Comparison of ENCODE assay signal across 20 cellular contexts in the genomic region with DNA sequence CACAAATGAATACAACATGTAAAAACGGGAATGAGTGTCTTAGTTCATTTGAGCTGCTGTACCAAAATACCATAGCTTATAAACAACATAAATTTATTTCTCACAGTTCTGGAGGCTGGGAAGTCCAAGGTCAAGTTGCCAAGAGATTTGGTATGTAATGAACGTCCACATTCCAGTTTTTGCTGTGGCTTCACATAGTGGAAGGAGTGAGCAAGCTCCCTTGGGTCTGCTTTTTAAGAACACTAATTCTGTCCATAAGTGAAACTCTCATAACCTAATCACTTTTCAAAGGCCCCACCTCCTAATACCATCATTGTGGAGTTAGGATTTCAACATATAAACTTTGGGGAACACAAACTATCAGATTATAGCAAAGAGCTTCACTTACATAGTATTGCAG.
DNase-seq lines count a peak whose midpoint lies in the region; ATAC-seq and TF ChIP-seq lines count a peak whose summit lies in the region.
"Had no signal": no experiment of that assay in that cellular context is flagged by ENCODE, and none has a peak within 500 bp of the region (broad histone marks: within the 10 kb centered on the region; RNA-seq: fewer than 3 reads in every experiment).

No MANE protein-coding gene starts in this region.

- TF ChIP-seq CTCF in AG10803 (conservative IDR thresholded peaks at IDR 0.05; ENCODE audit: low read length) = no peak
- TF ChIP-seq CTCF in choroid plexus epithelial cell (conservative IDR thresholded peaks at IDR 0.05; ENCODE audit: low read depth, low read length) = no peak
- TF ChIP-seq CTCF in fibroblast of mammary gland (conservative IDR thresholded peaks at IDR 0.05; ENCODE audit: control insufficient read depth, insufficient read depth, low read depth, low read length) = no peak

- H3K36me3 ChIP-seq in mesenchymal stem cell (ENCODE audit: control insufficient read depth in 1 of 2, insufficient read depth in 2 of 2, low read depth in 1 of 2, low read length in 2 of 2) = no peaks in the 10 kb centered on the region
- H3K36me3 ChIP-seq: BE2C; BLaER1 treated with 17β-estradiol and CSF1 and Interleukin-3, amounts not matched to agents 10 nM and 100 nM had no signal

- no peak overlapping the region for H3K27ac ChIP-seq in mesenchymal stem cell (ENCODE audit: low read length, poor library complexity, severe bottlenecking)
- H3K27ac ChIP-seq: 22Rv1; BLaER1 treated with 17β-estradiol and CSF1 and Interleukin-3, amounts not matched to agents 10 nM and 100 nM had no signal

- H2BK12ac ChIP-seq in mesenchymal stem cell (ENCODE audit: low read length in 2 of 2) = no peak overlapping the region

- no peak overlapping the region for H3K9ac ChIP-seq in mesenchymal stem cell (ENCODE audit: low read length)
- H3K9ac ChIP-seq: BLaER1 treated with 17β-estradiol and CSF1 and Interleukin-3, amounts not matched to agents 10 nM and 100 nM had no signal

- no peak overlapping the region for H3K4me3 Mint-ChIP-seq in natural killer cell treated with Interleukin-12 subunit alpha and Interleukin-12 subunit beta and Interleukin-15 and Interleukin-18, amount 100 ng/mL, for 72 hours
- H3K4me3 Mint-ChIP-seq: CD14-positive monocyte; CD4-positive, alpha-beta T cell; CD8-positive, alpha-beta memory T cell had no signal

- no peak overlapping the region for H4K91ac ChIP-seq in mesenchymal stem cell (ENCODE audit: low read length)

- no peak overlapping the region for H2AFZ ChIP-seq in mesenchymal stem cell (ENCODE audit: low read depth, low read length)

- H3K9me3 Mint-ChIP-seq in natural killer cell treated with Interleukin-12 subunit alpha and Interleukin-12 subunit beta and Interleukin-15 and Interleukin-18, amount 100 ng/mL, for 72 hours = no peaks in the 10 kb centered on the region

- ATAC-seq in natural killer cell treated with Interleukin-12 subunit alpha and Interleukin-12 subunit beta and Interleukin-15 and Interleukin-18, amount 100 ng/mL, for 72 hours = no peak

- H3K4me1 Mint-ChIP-seq in natural killer cell treated with Interleukin-12 subunit alpha and Interleukin-12 subunit beta and Interleukin-15 and Interleukin-18, amount 100 ng/mL, for 72 hours (ENCODE audit: low read depth in 2 of 2) = no peaks in the 10 kb centered on the region
- H3K4me1 Mint-ChIP-seq: CD14-positive monocyte; CD8-positive, alpha-beta memory T cell had no signal

- H3K27me3 Mint-ChIP-seq in natural killer cell treated with Interleukin-12 subunit alpha and Interleukin-12 subunit beta and Interleukin-15 and Interleukin-18, amount 100 ng/mL, for 72 hours = peaks cover 2 to 6% of the 10 kb centered on the region in 2 donors
- H3K27me3 Mint-ChIP-seq: CD4-positive, alpha-beta T cell; CD8-positive, alpha-beta memory T cell had no signal

- no peak overlapping the region for H3K4me3 ChIP-seq in AG10803 (ENCODE audit: low read length)
- H3K4me3 ChIP-seq in choroid plexus epithelial cell (ENCODE audit: low read depth, low read length) = no peak overlapping the region
- H3K4me3 ChIP-seq in fibroblast of mammary gland (ENCODE audit: control insufficient read depth, low read depth, low read length) = no peak overlapping the region
- no peak overlapping the region for H3K4me3 ChIP-seq in mesenchymal stem cell (ENCODE audit: insufficient read depth in 1 of 2, low read depth in 1 of 2, low read length in 2 of 2)
- H3K4me3 ChIP-seq: BLaER1 treated with 17β-estradiol and CSF1 and Interleukin-3, amounts not matched to agents 10 nM and 100 nM had no signal

- H3K27ac Mint-ChIP-seq in natural killer cell treated with Interleukin-12 subunit alpha and Interleukin-12 subunit beta and Interleukin-15 and Interleukin-18, amount 100 ng/mL, for 72 hours = no peak overlapping the region
- H3K27ac Mint-ChIP-seq: CD14-positive monocyte; CD4-positive, alpha-beta T cell; CD8-positive, alpha-beta memory T cell had no signal

- H3K4me1 ChIP-seq in mesenchymal stem cell (ENCODE audit: control insufficient read depth, insufficient read depth, low read depth, low read length) = no peaks in the 10 kb centered on the region
- H3K4me1 ChIP-seq: BE2C; BLaER1 treated with 17β-estradiol and CSF1 and Interleukin-3, amounts not matched to agents 10 nM and 100 nM had no signal

- H2BK15ac ChIP-seq in mesenchymal stem cell (ENCODE audit: low read depth, poor library complexity, severe bottlenecking) = no peak overlapping the region

- H2BK5ac ChIP-seq in mesenchymal stem cell (ENCODE audit: low read depth, low read length, poor library complexity, severe bottlenecking) = no peak overlapping the region

- 40% methylated on average over 1 of the region's 2 CpGs for WGBS in mesenchymal stem cell

- H3K27me3 ChIP-seq in mesenchymal stem cell (ENCODE audit: control insufficient read depth in 1 of 2, insufficient read depth in 1 of 2, low read length in 2 of 2) = no peaks in the 10 kb centered on the region
- H3K27me3 ChIP-seq: BE2C; BLaER1 treated with 17β-estradiol and CSF1 and Interleukin-3, amounts not matched to agents 10 nM and 100 nM had no signal

- no peaks in the 10 kb centered on the region for H3K9me3 ChIP-seq in mesenchymal stem cell (ENCODE audit: control insufficient read depth, low read length)
- H3K9me3 ChIP-seq: BE2C; BLaER1 treated with 17β-estradiol and CSF1 and Interleukin-3, amounts not matched to agents 10 nM and 100 nM had no signal

- H3K36me3 Mint-ChIP-seq in natural killer cell treated with Interleukin-12 subunit alpha and Interleukin-12 subunit beta and Interleukin-15 and Interleukin-18, amount 100 ng/mL, for 72 hours = peaks cover 6% of the 10 kb centered on the region
- H3K36me3 Mint-ChIP-seq: CD14-positive monocyte; CD8-positive, alpha-beta memory T cell had no signal

- no peak overlapping the region for H2AK5ac ChIP-seq in mesenchymal stem cell (ENCODE audit: low read length, severe bottlenecking)

- H3K18ac ChIP-seq in mesenchymal stem cell (ENCODE audit: low read depth in 1 of 2, low read length in 2 of 2) = no peak overlapping the region

- no peak overlapping the region for H3K4ac ChIP-seq in mesenchymal stem cell (ENCODE audit: low read depth in 1 of 2, low read length in 2 of 2)

- H2BK120ac ChIP-seq in mesenchymal stem cell (ENCODE audit: low read depth, low read length) = no peak overlapping the region

- no peak overlapping the region for H4K8ac ChIP-seq in mesenchymal stem cell (ENCODE audit: low read length)

- DNase-seq in AG10803 (ENCODE audit: low read depth) (peak; percentile 3), choroid plexus epithelial cell (ENCODE audit: low read depth) (peak; percentile 3), fibroblast of mammary gland (ENCODE audit: low read depth) (peak; percentile 40), mesenchymal stem cell (peak; percentile 6), NOMO-1 treated with DMSO at 0.1 percent for 48 hours (lab: John Stamatoyannopoulos, UW; ENCODE audit: unreplicated experiment) (no peak), pons (ENCODE audit: low spot score) (no peak), NCI-H1092 treated with DMSO at 0.1 percent for 48 hours (lab: John Stamatoyannopoulos, UW) (no peak)
- no peak for DNase-seq in natural killer cell treated with Interleukin-12 subunit alpha and Interleukin-12 subunit beta and Interleukin-15 and Interleukin-18, amount 100 ng/mL, for 72 hours (ENCODE audit: low spot score)
- DNase-seq: AML-193; BE2C; CD4-positive, alpha-beta T cell; CD8-positive, alpha-beta memory T cell; DMS 273 treated with DMSO at 0.1 percent for 48 hours; DMS79; GF-D8; H7; HCEC 1CT had no signal

- H3K14ac ChIP-seq in mesenchymal stem cell (ENCODE audit: low read length in 2 of 2) = no peak overlapping the region

- H3K23ac ChIP-seq in mesenchymal stem cell (ENCODE audit: low read length in 2 of 2) = no peak overlapping the region

- H3K4me2 ChIP-seq in mesenchymal stem cell (ENCODE audit: low read length, poor library complexity, severe bottlenecking) = no peak overlapping the region
- H3K4me2 ChIP-seq: BLaER1 treated with 17β-estradiol and CSF1 and Interleukin-3, amounts not matched to agents 10 nM and 100 nM had no signal

- no peaks in the 10 kb centered on the region for H3K79me1 ChIP-seq in mesenchymal stem cell (replicated peaks; ENCODE audit: low read length, poor library complexity, severe bottlenecking)

Comparison
In these comparisons a context has a peak if more than half of its experiments do, and no peak if none do; other contexts are left out.
1. DNase-seq: peak in AG10803 (single experiment), choroid plexus epithelial cell (single experiment), fibroblast of mammary gland (single experiment) and mesenchymal stem cell (single experiment); none in NOMO-1 treated with DMSO at 0.1 percent for 48 hours (single experiment), natural killer cell treated with Interleukin-12 subunit alpha and Interleukin-12 subunit beta and Interleukin-15 and Interleukin-18, amount 100 ng/mL, for 72 hours (single experiment), pons (single experiment) and NCI-H1092 treated with DMSO at 0.1 percent for 48 hours (single experiment).